7 cellular contexts compared by ENCODE assay signal in genomic region chr1:32065613-32066488, GRCh38. TPM values are rescaled to one million over a fixed set of nuclear protein-coding genes. Genes with fewer than 3 reads are reported as not detected.
DNase-seq lines count a peak whose midpoint lies in the region; ATAC-seq and TF ChIP-seq lines count a peak whose summit lies in the region.
"Not testable (repeated sequence)": the region's sequence is repeated elsewhere in the genome, so short reads cannot be mapped to it uniquely, and the experiment has no call there.

No MANE protein-coding gene starts in this region.

- H3K36me3 Mint-ChIP-seq in activated CD4-positive, alpha-beta memory T cell treated with anti-CD3 and anti-CD28 coated beads, Interleukin-2, amount 10 ng/mL, durations not matched to agents 7 days and 5 days (ENCODE audit: low read depth) = peaks cover 18% of the 10 kb centered on the region
- H3K36me3 Mint-ChIP-seq in naive B cell = not testable (repeated sequence)

- not testable (repeated sequence) for H3K36me3 ChIP-seq in OCI-LY3 (replicated peaks; ENCODE audit: low read depth, low read length); breast epithelium
- peaks cover 12% of the 10 kb centered on the region for H3K36me3 ChIP-seq in left ventricle myocardium inferior

- not testable (repeated sequence) for H4K20me1 ChIP-seq in OCI-LY3 (ENCODE audit: insufficient read depth, low read length)

- not testable (repeated sequence) for H3K4me1 ChIP-seq in OCI-LY3 (ENCODE audit: low read length); breast epithelium
- H3K4me1 ChIP-seq in left ventricle myocardium inferior = peaks cover 27% of the 10 kb centered on the region

- peak overlapping the region; percentile 62 for H3K4me2 ChIP-seq in OCI-LY3 (ENCODE audit: low read length)

- H3K27me3 Mint-ChIP-seq in activated CD4-positive, alpha-beta memory T cell treated with anti-CD3 and anti-CD28 coated beads, Interleukin-2, amount 10 ng/mL, durations not matched to agents 7 days and 5 days; naive B cell: not testable (repeated sequence)

- DNase-seq in DMS53 (lab: John Stamatoyannopoulos, UW) (peak; percentile 47), sciatic nerve (ENCODE audit: low spot score) (peak; percentile 32)
- not testable (repeated sequence) for DNase-seq in activated CD4-positive, alpha-beta memory T cell treated with anti-CD3 and anti-CD28 coated beads, Interleukin-2, amount 10 ng/mL, durations not matched to agents 7 days and 5 days; breast epithelium (ENCODE audit: low spot score in 2 of 2); left ventricle myocardium inferior; naive B cell

- H3K9me3 ChIP-seq in OCI-LY3 (ENCODE audit: insufficient read depth, low read length); breast epithelium; left ventricle myocardium inferior (replicated peaks): not testable (repeated sequence)

- not testable (repeated sequence) for H3K4me3 ChIP-seq in OCI-LY3 (ENCODE audit: low read length); breast epithelium; left ventricle myocardium inferior

- peak in 1 of 2 donors; percentile 12 for ATAC-seq in naive B cell (ENCODE audit: low read depth in 2 of 2)
- ATAC-seq in sciatic nerve = peak; percentile 5

- not testable (repeated sequence) for H3K4me3 Mint-ChIP-seq in activated CD4-positive, alpha-beta memory T cell treated with anti-CD3 and anti-CD28 coated beads, Interleukin-2, amount 10 ng/mL, durations not matched to agents 7 days and 5 days
- peak overlapping the region in 5 of 8 donors; percentile 10 to 70 (median 20) for H3K4me3 Mint-ChIP-seq in naive B cell

- not testable (repeated sequence) for H3K79me2 ChIP-seq in OCI-LY3 (ENCODE audit: low read length)

- CTCF ChIA-PET in activated CD4-positive, alpha-beta memory T cell treated with anti-CD3 and anti-CD28 coated beads, Interleukin-2, amount 10 ng/mL, durations not matched to agents 7 days and 5 days (lab: Charles Lee) = interaction anchor here (0.7 to 1.1 kb wide), 3 partner anchors 9 to 1264 kb away, joined by 3 to 4 read pairs (median 3); no protein-coding TSS in a partner anchor

- not testable (repeated sequence) for H3K27me3 ChIP-seq in OCI-LY3 (ENCODE audit: low read depth, low read length); breast epithelium; left ventricle myocardium inferior (ENCODE audit: low read depth)

- not testable (repeated sequence) for TF ChIP-seq POLR2A in breast epithelium (IDR thresholded peaks at IDR 0.05)

- not testable (repeated sequence) for TF ChIP-seq CTCF in OCI-LY3 (IDR thresholded peaks at IDR 0.05; ENCODE audit: low read depth, low read length); breast epithelium (IDR thresholded peaks at IDR 0.05); left ventricle myocardium inferior (IDR thresholded peaks at IDR 0.05; ENCODE audit: borderline replicate concordance)

- H3K27ac Mint-ChIP-seq in activated CD4-positive, alpha-beta memory T cell treated with anti-CD3 and anti-CD28 coated beads, Interleukin-2, amount 10 ng/mL, durations not matched to agents 7 days and 5 days = peak overlapping the region; percentile 58
- not testable (repeated sequence) for H3K27ac Mint-ChIP-seq in naive B cell

- not testable (repeated sequence) for H2AFZ ChIP-seq in OCI-LY3 (ENCODE audit: low read depth, low read length)

- peaks cover 25% of the 10 kb centered on the region for H3K4me1 Mint-ChIP-seq in activated CD4-positive, alpha-beta memory T cell treated with anti-CD3 and anti-CD28 coated beads, Interleukin-2, amount 10 ng/mL, durations not matched to agents 7 days and 5 days
- H3K4me1 Mint-ChIP-seq in naive B cell = peaks cover 0 to 14% (median 3%) of the 10 kb centered on the region in 3 donors

- H3K9ac ChIP-seq in OCI-LY3 (ENCODE audit: low read length) = not testable (repeated sequence)

- POLR2A ChIA-PET in activated CD4-positive, alpha-beta memory T cell treated with anti-CD3 and anti-CD28 coated beads, Interleukin-2, amount 10 ng/mL, durations not matched to agents 7 days and 5 days (lab: Charles Lee) = interaction anchor here (0.7 to 1.5 kb wide), 7 partner anchors 10 to 670 kb away, joined by 3 to 7 read pairs (median 4); partner anchors contain the start of genes KHDRBS1 and KPNA6

- H3K9me3 Mint-ChIP-seq in activated CD4-positive, alpha-beta memory T cell treated with anti-CD3 and anti-CD28 coated beads, Interleukin-2, amount 10 ng/mL, durations not matched to agents 7 days and 5 days; naive B cell: not testable (repeated sequence)

- peak overlapping the region; percentile 19; the same call in 1 of the 2 replicates for H3K27ac ChIP-seq in OCI-LY3 (ENCODE audit: low read length)
- H3K27ac ChIP-seq in breast epithelium = peak overlapping the region; percentile 39 to 48
- H3K27ac ChIP-seq in left ventricle myocardium inferior (replicated peaks) = peak overlapping the region; percentile 63

- intact Hi-C loops in breast epithelium (cut with DNase I; ENCODE audit: low total_unique reads); left ventricle myocardium inferior (cut with micrococcal nuclease); sciatic nerve (cut with DNase I): not testable (repeated sequence)

RNA-seq across cellular contexts. Expression of gene TMEM39B, which starts 6.9 kb away (rescaled TPM):
- 10 to 100 TPM; 24.5 to 28.0 TPM for total RNA-seq in activated CD4-positive, alpha-beta memory T cell treated with anti-CD3 and anti-CD28 coated beads, Interleukin-2, amount 10 ng/mL, durations not matched to agents 7 days and 5 days
- 1 to 10 TPM; 4.2 to 6.2 (median 4.8) TPM for total RNA-seq in breast epithelium
- 5.8 TPM for total RNA-seq in left ventricle myocardium inferior
- 1 to 10 TPM; 2.1 to 6.6 (median 4.1) TPM for polyA plus RNA-seq in naive B cell (ENCODE audit: low read depth in 6 of 6)
- total RNA-seq in sciatic nerve = 16.4 TPM

RNA-seq across cellular contexts. Expression of gene KPNA6, which starts 42.0 kb away (rescaled TPM):
- total RNA-seq in activated CD4-positive, alpha-beta memory T cell treated with anti-CD3 and anti-CD28 coated beads, Interleukin-2, amount 10 ng/mL, durations not matched to agents 7 days and 5 days = 10 to 100 TPM; 64.3 to 65.1 TPM
- total RNA-seq in breast epithelium = 10 to 100 TPM; 35.5 to 53.1 (median 40.6) TPM
- total RNA-seq in left ventricle myocardium inferior = 75.9 TPM
- 10 to 100 TPM; 10.3 to 35.2 (median 25.8) TPM for polyA plus RNA-seq in naive B cell (ENCODE audit: low read depth in 6 of 6)
- 58.9 TPM for total RNA-seq in sciatic nerve

RNA-seq across cellular contexts. Expression of gene KHDRBS1, which starts 52.2 kb away (rescaled TPM):
- 100 to 1,000 TPM; 168 to 169 TPM for total RNA-seq in activated CD4-positive, alpha-beta memory T cell treated with anti-CD3 and anti-CD28 coated beads, Interleukin-2, amount 10 ng/mL, durations not matched to agents 7 days and 5 days
- total RNA-seq in breast epithelium (10 to 100 TPM; 58.2 to 78.7 (median 66.9) TPM), left ventricle myocardium inferior (58.2 TPM), sciatic nerve (93.9 TPM)
- 100 to 1,000 TPM in 5 of 6 donors, 10 to 100 TPM in 1; 96.3 to 134 (median 115) TPM for polyA plus RNA-seq in naive B cell (ENCODE audit: low read depth in 6 of 6)
